ENCODE assay signal across 8 cellular contexts in the genomic region with DNA sequence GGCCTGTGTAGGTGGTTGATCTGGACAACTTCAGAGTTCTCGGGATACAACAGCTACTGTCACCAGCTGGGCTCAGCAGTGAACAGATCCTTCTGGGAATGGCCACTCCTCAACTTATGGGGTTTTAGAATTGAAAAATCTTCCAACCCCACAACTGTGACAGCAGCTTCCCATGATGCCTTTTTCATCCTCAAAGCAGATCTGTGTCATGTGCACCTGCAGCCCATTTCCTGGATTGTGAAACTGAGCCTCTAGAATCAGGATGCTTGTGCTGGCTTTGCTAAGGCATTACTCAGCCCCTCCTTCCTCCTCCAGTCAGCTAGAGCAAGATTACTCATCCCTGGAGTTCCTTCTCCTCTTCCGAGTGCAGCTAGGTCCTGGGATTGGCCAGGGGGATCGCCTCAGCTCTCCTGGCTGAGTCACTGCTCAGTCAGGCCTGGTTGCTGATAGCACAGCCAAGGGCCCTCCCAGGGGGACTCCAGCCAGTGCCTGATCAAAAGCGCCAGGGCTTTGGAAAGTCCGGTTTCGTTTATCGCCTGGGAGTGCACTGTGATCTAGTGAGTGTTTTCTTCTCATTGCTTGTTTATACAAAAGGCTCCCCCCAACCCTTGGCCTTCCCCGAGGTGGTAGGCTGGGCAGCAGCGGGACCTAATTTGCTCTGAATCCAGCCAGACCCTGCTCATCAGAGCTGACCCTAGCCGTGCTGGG. TPM values are rescaled to one million over a fixed set of nuclear protein-coding genes. Genes with fewer than 3 reads are reported as not detected.
A peak's percentile ranks its signal among the peaks of the same experiment; 100 is the strongest.
DNase-seq lines count a peak whose midpoint lies in the region; ATAC-seq and TF ChIP-seq lines count a peak whose summit lies in the region.

No MANE protein-coding gene starts in this region.

- H3K4me3 ChIP-seq in DND-41 (ENCODE audit: low read depth in 1 of 2, low read length in 2 of 2) (peak overlapping the region in 1 of 2 experiments; percentile 23; a peak in 1 of 4 replicates), Karpas-422 (ENCODE audit: low read length) (no peak overlapping the region), Peyer's patch (peak overlapping the region in 2 of 4 donors; percentile 11 to 20), esophagus squamous epithelium (peak overlapping the region in 3 of 4 donors; percentile 25 to 41 (median 30))

- H3K79me2 ChIP-seq in DND-41 (ENCODE audit: insufficient read depth, low read length) = peaks cover 24% of the 10 kb centered on the region
- no peaks in the 10 kb centered on the region for H3K79me2 ChIP-seq in Karpas-422 (ENCODE audit: low read length)

- peak overlapping the region; percentile 42 for H2AFZ ChIP-seq in DND-41 (ENCODE audit: low read depth, low read length)
- H2AFZ ChIP-seq in Karpas-422 (ENCODE audit: low read length) = no peak overlapping the region

- H3K27ac ChIP-seq in DND-41 (ENCODE audit: low read length) (no peak overlapping the region), Karpas-422 (ENCODE audit: low read length) (no peak overlapping the region), Peyer's patch (peak overlapping the region; percentile 57 to 72 (median 70)), esophagus squamous epithelium (peak overlapping the region; percentile 62 to 88 (median 78))

- no peaks in the 10 kb centered on the region for H3K27me3 ChIP-seq in DND-41 (ENCODE audit: insufficient read depth, low read length, poor library complexity)
- no peaks in the 10 kb centered on the region for H3K27me3 ChIP-seq in Karpas-422 (ENCODE audit: low read length)
- H3K27me3 ChIP-seq in Peyer's patch = no peaks in the 10 kb centered on the region
- no peaks in the 10 kb centered on the region for H3K27me3 ChIP-seq in esophagus squamous epithelium

- intact Hi-C loops in esophagus squamous epithelium (cut with DNase I) = no loop called here

- no peaks in the 10 kb centered on the region for H3K36me3 ChIP-seq in DND-41 (ENCODE audit: insufficient read depth, low read length)
- H3K36me3 ChIP-seq in Karpas-422 (ENCODE audit: insufficient read depth, low read length) = no peaks in the 10 kb centered on the region
- no peaks in the 10 kb centered on the region for H3K36me3 ChIP-seq in Peyer's patch
- H3K36me3 ChIP-seq in esophagus squamous epithelium = no peaks in the 10 kb centered on the region

- no peaks in the 10 kb centered on the region for H3K9me2 ChIP-seq in Karpas-422 (replicated peaks; ENCODE audit: insufficient read depth, low read length)

- H3K4me2 ChIP-seq in DND-41 (ENCODE audit: insufficient read depth, low read length) (peak overlapping the region; percentile 43), Karpas-422 (ENCODE audit: low read depth, low read length, poor library complexity, severe bottlenecking) (no peak overlapping the region)

- DNase-seq in DND-41 (peak; percentile 72), GOT3 (lab: John Stamatoyannopoulos, UW) (peak; percentile 87), Karpas-422 (peak; percentile 76), Peyer's patch (peak; percentile 81 to 96 (median 90)), esophagus squamous epithelium (lab: John Stamatoyannopoulos, UW) (peak; percentile 38), naive B cell (no peak)
- peak; percentile 78 to 86 for DNase-seq in activated T-cell treated with anti-CD3 and anti-CD28 coated beads, Interleukin-2, amount 50 U/mL, for 48 hours
- DNase-seq in stimulated activated naive CD4-positive, alpha-beta T cell treated with Interleukin-2 at 50 U/mL for 16 hours (lab: John Stamatoyannopoulos, UW) = peak; percentile 87

- H3K9ac ChIP-seq in DND-41 (ENCODE audit: low read depth, low read length) (no peak overlapping the region), Karpas-422 (ENCODE audit: low read length) (no peak overlapping the region)

- H4K20me1 ChIP-seq in DND-41 (ENCODE audit: insufficient read depth, low read length) = peaks cover 20% of the 10 kb centered on the region; the same call in 1 of the 2 replicates
- H4K20me1 ChIP-seq in Karpas-422 (ENCODE audit: insufficient read depth, low read depth, low read length) = peaks cover 35% of the 10 kb centered on the region; the same call in 1 of the 2 replicates

- H3K27ac Mint-ChIP-seq in naive B cell = peak overlapping the region in 3 of 6 donors; percentile 53 to 95 (median 94)

- TF ChIP-seq POLR2A in Peyer's patch (IDR thresholded peaks at IDR 0.05) = no peak
- TF ChIP-seq POLR2A in esophagus squamous epithelium (IDR thresholded peaks at IDR 0.05) = no peak

- H3K9me3 Mint-ChIP-seq in naive B cell = no peaks in the 10 kb centered on the region

- ATAC-seq in DND-41 (ENCODE audit: insufficient read depth, low read depth) = peak; percentile 50
- ATAC-seq in naive B cell (ENCODE audit: low read depth in 2 of 2) = no peak

- peaks cover 46% of the 10 kb centered on the region for H3K4me1 ChIP-seq in DND-41 (ENCODE audit: insufficient read depth, low read length)
- peaks cover 40% of the 10 kb centered on the region for H3K4me1 ChIP-seq in Karpas-422 (ENCODE audit: low read length)
- peaks cover 4 to 46% (median 26%) of the 10 kb centered on the region in 4 donors for H3K4me1 ChIP-seq in Peyer's patch
- peaks cover 10 to 62% (median 29%) of the 10 kb centered on the region in 3 donors for H3K4me1 ChIP-seq in esophagus squamous epithelium

- TF ChIP-seq CTCF in DND-41 (IDR thresholded peaks at IDR 0.05; ENCODE audit: borderline replicate concordance, extremely low read depth, low read length, poor library complexity, severe bottlenecking) (no peak), Peyer's patch (IDR thresholded peaks at IDR 0.05) (peak in 1 of 6 experiments; percentile 5), esophagus squamous epithelium (IDR thresholded peaks at IDR 0.05) (peak in 1 of 6 experiments; percentile 29)

- H3K27me3 Mint-ChIP-seq in naive B cell = peaks cover 0 to 7% (median 0%) of the 10 kb centered on the region in 3 donors

- H3K9me3 ChIP-seq in DND-41 (ENCODE audit: insufficient read depth, low read length, severe bottlenecking) (no peaks in the 10 kb centered on the region), Karpas-422 (ENCODE audit: low read length) (no peaks in the 10 kb centered on the region), Peyer's patch (no peaks in the 10 kb centered on the region), esophagus squamous epithelium (no peaks in the 10 kb centered on the region)

- H3K4me3 Mint-ChIP-seq in naive B cell = peak overlapping the region in 6 of 8 donors; percentile 12 to 81 (median 56)

- peaks cover 32 to 53% (median 48%) of the 10 kb centered on the region in 3 donors for H3K4me1 Mint-ChIP-seq in naive B cell

- 14% methylated on average over 5 to 7 of the region's 10 CpGs for WGBS in esophagus squamous epithelium, 2 donors

- H3K36me3 Mint-ChIP-seq in naive B cell = no peaks in the 10 kb centered on the region

RNA-seq across cellular contexts. Expression of a gene that starts 2.4 kb away (rescaled TPM):
- 4.9 and 10.8 TPM in 2 replicates for total RNA-seq in Karpas-422 (2014; rRNA removed; shearing (Covaris generic); ENCODE audit: low replicate concordance)
- total RNA-seq in Peyer's patch (10 to 100 TPM; 28.7 to 69.3 (median 44.0) TPM), esophagus squamous epithelium (10 to 100 TPM; 16.9 to 80.9 (median 39.7) TPM)
- 10 to 100 TPM in 3 of 6 donors, 1 to 10 TPM in 3; 4.6 to 12.8 (median 9.7) TPM for polyA plus RNA-seq in naive B cell (ENCODE audit: low read depth in 6 of 6)

Comparison
In these comparisons a context has a peak if more than half of its experiments do, and no peak if none do; other contexts are left out.
1. H3K27ac ChIP-seq: peak in Peyer's patch (4 of 4) and esophagus squamous epithelium (4 of 4); none in DND-41 (single experiment) and Karpas-422 (single experiment).